Comparison of ENCODE assay signal across 27 cellular contexts in genomic region chr9:134459164-134459563, GRCh38.
DNase-seq lines count a peak whose midpoint lies in the region; ATAC-seq, FAIRE-seq and TF ChIP-seq lines count a peak whose summit lies in the region.
"Had no signal": no experiment of that assay in that cellular context is flagged by ENCODE, and none has a peak within 500 bp of the region (broad histone marks: within the 10 kb centered on the region; RNA-seq: fewer than 3 reads in every experiment).

No MANE protein-coding gene starts in this region.

- H3K9me3 Mint-ChIP-seq in naive thymus-derived CD8-positive, alpha-beta T cell = no peaks in the 10 kb centered on the region
- H3K9me3 Mint-ChIP-seq: activated CD4-positive, alpha-beta T cell treated with anti-CD3 and anti-CD28 coated beads, Interleukin-2, amount 10 ng/mL, durations not matched to agents 7 days and 5 days; nephron progenitor cell had no signal

- CTCF ChIA-PET in K562 (lab: Yijun Ruan, JAX; ENCODE audit: low intra/inter-chr PET ratio) = no interaction called here

- FAIRE-seq in K562 (lab: Jason Lieb, UNC) = no peak
- FAIRE-seq: GM18507, keratinocyte, TTC549 had no signal

- H3K36me3 Mint-ChIP-seq in naive thymus-derived CD8-positive, alpha-beta T cell = no peaks in the 10 kb centered on the region

- H3K4me3 ChIP-seq in K562 = no peak overlapping the region
- no peak overlapping the region for H3K4me3 ChIP-seq in smooth muscle cell
- H3K4me3 ChIP-seq: transverse colon had no signal

- H2AFZ ChIP-seq in K562 (ENCODE audit: low read depth, low read length) (no peak overlapping the region), smooth muscle cell (ENCODE audit: low read depth) (no peak overlapping the region)

- in situ Hi-C loops in K562 (cut with MboI) = no loop called here

- peak overlapping the region in 4 of 10 donors; percentile 19 to 89 (median 46) for H3K27ac Mint-ChIP-seq in naive thymus-derived CD8-positive, alpha-beta T cell
- H3K27ac Mint-ChIP-seq: activated CD4-positive, alpha-beta T cell treated with anti-CD3 and anti-CD28 coated beads, Interleukin-2, amount 10 ng/mL, durations not matched to agents 7 days and 5 days; nephron progenitor cell had no signal

- H4K20me1 ChIP-seq in K562 (replicated peaks; ENCODE audit: control insufficient read depth, insufficient read depth, low read length) = peaks cover 4% of the 10 kb centered on the region; the same call in 1 of the 2 replicates
- H4K20me1 ChIP-seq in smooth muscle cell (ENCODE audit: low read depth) = no peaks in the 10 kb centered on the region

- H3K4me1 ChIP-seq in K562 (replicated peaks in 1 of 2; ENCODE audit: control insufficient read depth in 2 of 2, insufficient read depth in 2 of 2, low read length in 2 of 2) (peaks cover 0 to 41% of the 10 kb centered on the region in 2 experiments; a peak in 3 of 5 replicates), smooth muscle cell (ENCODE audit: low read depth) (peaks cover 11% of the 10 kb centered on the region)

- intact Hi-C loops in K562 (cut with micrococcal nuclease) = no loop called here

- H3K9me3 ChIP-seq in K562 (replicated peaks; ENCODE audit: control insufficient read depth, insufficient read depth, low read depth, low read length) (0 out of 2 replicates have a peak, but pooled peaks cover 2% of the 10 kb centered on the region), smooth muscle cell (replicated peaks; ENCODE audit: low read depth) (no peaks in the 10 kb centered on the region)
- H3K9me3 ChIP-seq: transverse colon had no signal

- H3K36me3 ChIP-seq in K562 (ENCODE audit: control insufficient read depth, insufficient read depth, low read length) = no peaks in the 10 kb centered on the region
- no peaks in the 10 kb centered on the region for H3K36me3 ChIP-seq in smooth muscle cell (ENCODE audit: low read depth)
- H3K36me3 ChIP-seq: transverse colon had no signal

- ATAC-seq in K562 = peak; percentile 48
- ATAC-seq in naive thymus-derived CD8-positive, alpha-beta T cell = no peak

- H3K4me3 Mint-ChIP-seq in naive thymus-derived CD8-positive, alpha-beta T cell = no peak overlapping the region
- H3K4me3 Mint-ChIP-seq: activated CD4-positive, alpha-beta T cell treated with anti-CD3 and anti-CD28 coated beads, Interleukin-2, amount 10 ng/mL, durations not matched to agents 7 days and 5 days; nephron progenitor cell had no signal

- H3K4me1 Mint-ChIP-seq in naive thymus-derived CD8-positive, alpha-beta T cell = peaks cover 7 to 29% (median 17%) of the 10 kb centered on the region in 4 donors

- H3K27me3 Mint-ChIP-seq in naive thymus-derived CD8-positive, alpha-beta T cell = peaks cover 0 to 3% (median 0%) of the 10 kb centered on the region in 5 donors
- H3K27me3 Mint-ChIP-seq: activated CD4-positive, alpha-beta T cell treated with anti-CD3 and anti-CD28 coated beads, Interleukin-2, amount 10 ng/mL, durations not matched to agents 7 days and 5 days had no signal

- H3K9ac ChIP-seq in K562 (ENCODE audit: insufficient read depth in 1 of 2, low read depth in 2 of 2, low read length in 2 of 2) (no peak overlapping the region), smooth muscle cell (ENCODE audit: low read depth) (no peak overlapping the region)

- H3K27ac ChIP-seq in K562 (ENCODE audit: extremely low read depth, low read depth, low read length) (no peak overlapping the region), smooth muscle cell (ENCODE audit: low read depth) (peak overlapping the region; percentile 100)

- DNase-seq in CD1c-positive myeloid dendritic cell (ENCODE audit: extremely low spot score) (peak; percentile 82), MV-4-11 (lab: John Stamatoyannopoulos, UW) (peak; percentile 89), K562 (ENCODE audit: extremely low read depth in 1 of 4, low spot score in 3 of 4) (peak; percentile 30 to 47 (median 40)), smooth muscle cell (lab: John Stamatoyannopoulos, UW; ENCODE audit: unreplicated experiment) (no peak), NCI-H1417 (lab: John Stamatoyannopoulos, UW) (no peak), NCI-H1930 (lab: John Stamatoyannopoulos, UW) (no peak)
- DNase-seq in naive thymus-derived CD8-positive, alpha-beta T cell = no peak
- DNase-seq: activated CD4-positive, alpha-beta T cell treated with anti-CD3 and anti-CD28 coated beads, Interleukin-2, amount 10 ng/mL, durations not matched to agents 7 days and 5 days; activated CD8-positive, alpha-beta memory T cell treated with anti-CD3 and anti-CD28 coated beads, Interleukin-2, amount 50 U/mL, for 48 hours; activated gamma-delta T cell; AML-193; cerebellar nuclear complex; effector CD4-positive, alpha-beta T cell; erythroblast; foreskin melanocyte; H7; Karpas-422; NCI-H1105 treated with DMSO at 0.1 percent for 48 hours; NCI-H510A treated with DMSO at 0.1 percent for 48 hours; nephron progenitor cell; NK-92 treated with Interleukin-12 subunit alpha and Interleukin-12 subunit beta, amount 100 ng/mL, for 24 hours; stimulated activated CD4-positive, alpha-beta T cell treated with anti-CD3 and anti-CD28 coated beads, Interleukin-2, amount 100 ng/mL, for 24 hours; stimulated activated naive CD4-positive, alpha-beta T cell; transverse colon had no signal

- 20% methylated on average over 8 of the region's 9 CpGs for WGBS in K562 (ENCODE audit: insufficient coverage, low coverage, missing lambda C conversion rate)
- 84% methylated on average over 9 of the region's 9 CpGs for WGBS in smooth muscle cell (ENCODE audit: low lambda C conversion rate)

- BruUV-seq in K562 (replicated peaks; lab: Mats Ljungman, UMichigan) = no TSS peak

- H3K79me2 ChIP-seq in K562 (ENCODE audit: control insufficient read depth, insufficient read depth, low read length) (no peaks in the 10 kb centered on the region), smooth muscle cell (ENCODE audit: low read depth) (peaks cover 16% of the 10 kb centered on the region)

- H3F3A ChIP-seq in smooth muscle cell (ENCODE audit: low read depth) = peaks cover 12% of the 10 kb centered on the region

- TF ChIP-seq RAD21 in K562 (CRISPR knock-in tag; conservative IDR thresholded peaks at IDR 0.05 in 1 of 2, IDR thresholded peaks at IDR 0.05 in 1 of 2) = no peak

- peaks cover 0 to 21% of the 10 kb centered on the region in 2 experiments; a peak in 3 of 5 replicates for H3K27me3 ChIP-seq in K562 (ENCODE audit: control insufficient read depth in 2 of 2, insufficient read depth in 2 of 2, low read length in 2 of 2)
- H3K27me3 ChIP-seq in smooth muscle cell (ENCODE audit: low read depth) = no peaks in the 10 kb centered on the region
- H3K27me3 ChIP-seq: transverse colon had no signal

- no peak for TF ChIP-seq EP300 in K562 (IDR thresholded peaks at IDR 0.05; ENCODE audit: low read length)

- H3K4me2 ChIP-seq in K562 (ENCODE audit: insufficient read depth, low read length) (no peak overlapping the region; the same call in 1 of the 2 replicates), smooth muscle cell (peak overlapping the region; percentile 56)

- TF ChIP-seq POLR2A in K562 (conservative IDR thresholded peaks at IDR 0.05) = no peak

- POLR2A ChIA-PET in K562 (lab: Yijun Ruan, JAX) = interaction anchor here (0.6 to 1.2 kb wide), 3 partner anchors 10 to 17 kb away, joined by 3 to 5 read pairs (median 3); no protein-coding TSS in a partner anchor
- POLR2A ChIA-PET in naive thymus-derived CD8-positive, alpha-beta T cell (lab: Charles Lee) = interaction anchor here (0.5 to 4.8 kb wide), 2 partner anchors 15 to 504 kb away, joined by 3 to 71 read pairs; no protein-coding TSS in a partner anchor

- H3K9me1 ChIP-seq in K562 (ENCODE audit: control insufficient read depth, insufficient read depth, low read length) = no peaks in the 10 kb centered on the region

- TF ChIP-seq CTCF in K562 (IDR thresholded peaks at IDR 0.05 in 2 of 3, conservative IDR thresholded peaks at IDR 0.05 in 1 of 3; ENCODE audit: insufficient read depth in 2 of 3, low read depth in 1 of 3, low read length in 3 of 3) = no peak
- TF ChIP-seq CTCF in smooth muscle cell (IDR thresholded peaks at IDR 0.05; ENCODE audit: borderline replicate concordance, insufficient read depth, poor library complexity, severe bottlenecking) = no peak

TF ChIP-seq in K562, 482 proteins besides CTCF, POLR2A, EP300 and RAD21 (continues in another document):
- peak; percentile 50 for TF ChIP-seq ATF3 (IDR thresholded peaks at IDR 0.05)
- TF ChIP-seq ATF3 (CRISPR knock-in tag; conservative IDR thresholded peaks at IDR 0.05) = no peak
- no peak for TF ChIP-seq ZBTB1 (CRISPR knock-in tag; IDR thresholded peaks at IDR 0.05; ENCODE audit: borderline replicate concordance, low read depth)
- no peak for TF ChIP-seq SREBF2 (CRISPR knock-in tag; IDR thresholded peaks at IDR 0.05)
- no peak for TF ChIP-seq RNF2 (IDR thresholded peaks at IDR 0.05)
- no peak for TF ChIP-seq SOX6 (IDR thresholded peaks at IDR 0.05)
- TF ChIP-seq ARID3A (IDR thresholded peaks at IDR 0.05; ENCODE audit: borderline replicate concordance, low read depth, low read length) = no peak
- TF ChIP-seq PRMT5 (CRISPR knock-in tag; IDR thresholded peaks at IDR 0.05) = no peak
- no peak for TF ChIP-seq MAZ (CRISPR knock-in tag; conservative IDR thresholded peaks at IDR 0.05 in 1 of 2, IDR thresholded peaks at IDR 0.05 in 1 of 2)
- no peak for TF ChIP-seq ZNF146 (CRISPR knock-in tag; IDR thresholded peaks at IDR 0.05; ENCODE audit: unreplicated experiment)

Comparison
In these comparisons a context has a peak if more than half of its experiments do, and no peak if none do; other contexts are left out.
1. DNase-seq: peak in CD1c-positive myeloid dendritic cell (single experiment), MV-4-11 (single experiment) and K562 (4 of 4); none in smooth muscle cell (single experiment), NCI-H1417 (0 of 3), NCI-H1930 (0 of 2) and naive thymus-derived CD8-positive, alpha-beta T cell (0 of 10).